Comparison of ENCODE assay signal across 9 cellular contexts in genomic region chr17:75090871-75091854, GRCh38. TPM values are rescaled to one million over a fixed set of nuclear protein-coding genes. Genes with fewer than 3 reads are reported as not detected.
DNase-seq lines count a peak whose midpoint lies in the region; ATAC-seq and TF ChIP-seq lines count a peak whose summit lies in the region.
"Had no signal": no experiment of that assay in that cellular context is flagged by ENCODE, and none has a peak within 500 bp of the region (broad histone marks: within the 10 kb centered on the region; RNA-seq: fewer than 3 reads in every experiment).

No MANE protein-coding gene starts in this region.

- peaks cover 50% of the 10 kb centered on the region for H3K4me1 Mint-ChIP-seq in GM23338
- H3K4me1 Mint-ChIP-seq in central memory CD8-positive, alpha-beta T cell: peaks cover 19% of the 10 kb centered on the region

- peaks cover 37% of the 10 kb centered on the region for H3K4me1 ChIP-seq in GM23338 (ENCODE audit: insufficient read depth)
- H3K4me1 ChIP-seq in mucosa of stomach (ENCODE audit: control insufficient read depth, insufficient read depth, low read length): peaks cover 96% of the 10 kb centered on the region

- H3K4me2 ChIP-seq in GM23338: peak overlapping the region; percentile 59

- H2AFZ ChIP-seq in GM23338: no peak overlapping the region

- H3K9me2 ChIP-seq in GM23338 (ENCODE audit: insufficient read depth): no peaks in the 10 kb centered on the region

- DNase-seq in GM23338 (ENCODE audit: low spot score) (no peak), NK-92 (lab: John Stamatoyannopoulos, UW; ENCODE audit: unreplicated experiment) (no peak), NCI-H2227 treated with DMSO at 0.1 percent for 48 hours (lab: John Stamatoyannopoulos, UW) (no peak)
- no peak for DNase-seq in central memory CD8-positive, alpha-beta T cell (ENCODE audit: low spot score in 2 of 2)
- DNase-seq: cortex of kidney, NCI-H526 treated with DMSO at 0.1 percent for 48 hours had no signal

- H3K27ac Mint-ChIP-seq in GM23338: peak overlapping the region; percentile 62
- peak overlapping the region; percentile 76 for H3K27ac Mint-ChIP-seq in central memory CD8-positive, alpha-beta T cell (ENCODE audit: low read depth)

- H3K4me3 Mint-ChIP-seq in GM23338: peak overlapping the region; percentile 23; the same call in 2 of the 3 replicates
- H3K4me3 Mint-ChIP-seq in central memory CD8-positive, alpha-beta T cell: no peak overlapping the region

- H3F3A ChIP-seq in GM23338 (replicated peaks; ENCODE audit: low read depth): peaks cover 39% of the 10 kb centered on the region

- no peaks in the 10 kb centered on the region for H3K27me3 ChIP-seq in GM23338 (ENCODE audit: insufficient read depth)
- no peaks in the 10 kb centered on the region for H3K27me3 ChIP-seq in mucosa of stomach (ENCODE audit: control insufficient read depth, insufficient read depth, low read length)

- H3K4me3 ChIP-seq in GM23338 (peak overlapping the region; percentile 23; the same call in 1 of the 2 replicates), mucosa of stomach (ENCODE audit: low read length) (peak overlapping the region; percentile 5)

- peaks cover 11% of the 10 kb centered on the region for H3K79me2 ChIP-seq in GM23338 (replicated peaks; ENCODE audit: insufficient read depth)

- H3K27me3 Mint-ChIP-seq in GM23338 (ENCODE audit: insufficient read depth, low read depth, poor library complexity): peaks cover 19% of the 10 kb centered on the region
- no peaks in the 10 kb centered on the region for H3K27me3 Mint-ChIP-seq in central memory CD8-positive, alpha-beta T cell

- no peaks in the 10 kb centered on the region; the same call in 2 of the 3 replicates for H3K9me3 Mint-ChIP-seq in GM23338
- no peaks in the 10 kb centered on the region for H3K9me3 Mint-ChIP-seq in central memory CD8-positive, alpha-beta T cell

- H3K9me3 ChIP-seq in mucosa of stomach (ENCODE audit: control insufficient read depth, low read length): no peaks in the 10 kb centered on the region

- no peak for ATAC-seq in GM23338
- no peak for ATAC-seq in central memory CD8-positive, alpha-beta T cell (replicated peaks; ENCODE audit: extremely low read depth, poor library complexity, severe bottlenecking)
- ATAC-seq in GM19463 (IDR thresholded peaks at IDR 0.05; ENCODE audit: unreplicated experiment): no peak

- no peaks in the 10 kb centered on the region for H3K36me3 ChIP-seq in GM23338 (ENCODE audit: insufficient read depth)
- no peaks in the 10 kb centered on the region for H3K36me3 ChIP-seq in mucosa of stomach (ENCODE audit: control insufficient read depth, insufficient read depth, low read length)

- H4K20me1 ChIP-seq in GM23338 (replicated peaks; ENCODE audit: insufficient read depth): no peaks in the 10 kb centered on the region; the same call in 1 of the 2 replicates

- peak overlapping the region; percentile 81 for H3K27ac ChIP-seq in GM23338 (ENCODE audit: low read depth)

- H3K36me3 Mint-ChIP-seq in GM23338 (ENCODE audit: low read depth): peaks cover 4% of the 10 kb centered on the region; the same call in 2 of the 3 replicates
- peaks cover 2% of the 10 kb centered on the region for H3K36me3 Mint-ChIP-seq in central memory CD8-positive, alpha-beta T cell (ENCODE audit: insufficient read depth)

- H3K9ac ChIP-seq in mucosa of stomach (ENCODE audit: low read length): peak overlapping the region; percentile 61

- no peak; a peak in 1 of 4 replicates for TF ChIP-seq CTCF in GM23338 (conservative IDR thresholded peaks at IDR 0.05; ENCODE audit: low read depth in 2 of 2)

TF ChIP-seq in GM23338, 12 proteins besides CTCF, POLR2A, EP300 and RAD21:
- TF ChIP-seq NANOG (IDR thresholded peaks at IDR 0.05; ENCODE audit: borderline replicate concordance): no peak
- TF ChIP-seq REST (IDR thresholded peaks at IDR 0.05; ENCODE audit: unreplicated experiment): no peak
TF ChIP-seq in GM23338: peak in this region for 0.

RNA-seq across cellular contexts. Expression of gene SLC16A5, which starts 3.4 kb away (rescaled TPM):
- 30.1 and 40.0 TPM in 2 replicates for total RNA-seq in GM23338 (2014; rRNA removed; shearing (Covaris generic))
- 5.0 and 7.3 TPM in 2 replicates for polyA plus RNA-seq in GM23338 (2016; fragmentation: Nextera tagmentation; extraction: Ambion mirVana)
- polyA plus RNA-seq: neural cell had no signal

RNA-seq across cellular contexts. Expression of gene ARMC7, which starts 18.6 kb away (rescaled TPM):
- 4.5 and 5.6 TPM in 2 replicates for total RNA-seq in GM23338 (2014; rRNA removed; shearing (Covaris generic))
- 6.3 and 8.4 TPM in 2 replicates for polyA plus RNA-seq in GM23338 (2016; fragmentation: Nextera tagmentation; extraction: Ambion mirVana)

RNA-seq across cellular contexts. Expression of gene NT5C, which starts 40.4 kb away (rescaled TPM):
- total RNA-seq in GM23338 (2014; rRNA removed; shearing (Covaris generic)): 91.7 and 122 TPM in 2 replicates
- 120 and 134 TPM in 2 replicates for polyA plus RNA-seq in GM23338 (2016; fragmentation: Nextera tagmentation; extraction: Ambion mirVana)

RNA-seq across cellular contexts. Expression of gene KCTD2, which starts 44.1 kb away (rescaled TPM):
- total RNA-seq in GM23338 (2014; rRNA removed; shearing (Covaris generic)): 24.3 and 30.0 TPM in 2 replicates
- polyA plus RNA-seq in GM23338 (2016; fragmentation: Nextera tagmentation; extraction: Ambion mirVana): 7.4 and 8.1 TPM in 2 replicates

RNA-seq across cellular contexts. Expression of gene ATP5PD, which starts 44.4 kb away (rescaled TPM):
- 240 and 244 TPM in 2 replicates for total RNA-seq in GM23338 (2014; rRNA removed; shearing (Covaris generic))
- 1,144 and 1,234 TPM in 2 replicates for polyA plus RNA-seq in GM23338 (2016; fragmentation: Nextera tagmentation; extraction: Ambion mirVana)
